ENCODE assay signal across 18 cellular contexts in the genomic region with DNA sequence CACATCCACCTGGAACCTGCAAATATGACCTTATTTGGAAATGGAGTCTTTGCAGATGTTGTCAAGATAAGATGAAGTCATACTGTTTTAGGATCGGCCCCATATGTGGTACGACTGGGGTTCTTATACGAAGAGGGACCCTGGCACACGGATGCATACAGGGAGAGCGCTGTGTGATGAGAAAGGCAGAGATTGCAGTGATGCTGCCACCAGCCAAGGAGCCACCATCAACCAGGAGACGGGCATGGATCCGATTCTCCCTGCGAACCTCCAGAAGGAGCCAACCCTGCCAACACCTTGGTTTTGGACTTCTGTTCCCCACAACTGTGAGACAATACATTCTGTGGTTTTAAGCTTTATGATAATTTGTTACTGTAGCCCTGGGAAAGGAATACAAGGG. TPM values are rescaled to one million over a fixed set of nuclear protein-coding genes. Genes with fewer than 3 reads are reported as not detected.
"Had no signal": no experiment of that assay in that cellular context is flagged by ENCODE, and none has a peak within 500 bp of the region (broad histone marks: within the 10 kb centered on the region; RNA-seq: fewer than 3 reads in every experiment).

No MANE protein-coding gene starts in this region.

RNA-seq across cellular contexts. Expression of gene GOLGA6L2, which starts 31.2 kb away (rescaled TPM):
- total RNA-seq: colonic mucosa; dermis microvascular lymphatic vessel endothelial cell; endodermal cell; esophagus mucosa; esophagus squamous epithelium; gastrocnemius medialis; glomerular endothelial cell; kidney epithelial cell; left cardiac atrium; left lung; left ventricle myocardium superior; lower leg skin; lower lobe of right lung; lung microvascular endothelial cell; mononuclear cell; mucosa of gallbladder; naive thymus-derived CD4-positive, alpha-beta T cell had no signal
- polyA plus RNA-seq: heart right ventricle; naive thymus-derived CD4-positive, alpha-beta T cell had no signal
